22 cellular contexts compared by ENCODE assay signal in genomic region chr16:84508502-84508901, GRCh38. TPM values are rescaled to one million over a fixed set of nuclear protein-coding genes. Genes with fewer than 3 reads are reported as not detected.
DNase-seq lines count a peak whose midpoint lies in the region; ATAC-seq and TF ChIP-seq lines count a peak whose summit lies in the region.
"Had no signal": no experiment of that assay in that cellular context is flagged by ENCODE, and none has a peak within 500 bp of the region (broad histone marks: within the 10 kb centered on the region; RNA-seq: fewer than 3 reads in every experiment).

No MANE protein-coding gene starts in this region.

- peak; percentile 17 for ATAC-seq in activated CD8-positive, alpha-beta T cell treated with anti-CD3 and anti-CD28 coated beads, Interleukin-2, amount 10 ng/mL, durations not matched to agents 7 days and 5 days
- ATAC-seq in naive thymus-derived CD4-positive, alpha-beta T cell, result peak; percentile 10
- ATAC-seq in GM19328 (IDR thresholded peaks at IDR 0.05; ENCODE audit: unreplicated experiment), result no peak
- no peak for ATAC-seq in HG02870 (IDR thresholded peaks at IDR 0.05; ENCODE audit: unreplicated experiment)
- ATAC-seq: left colon had no signal

- H3K9me3 Mint-ChIP-seq in activated T-cell treated with anti-CD3 and anti-CD28 coated beads, Interleukin-2, amount 50 U/mL, for 24 hours, result no peaks in the 10 kb centered on the region
- H3K9me3 Mint-ChIP-seq in CD8-positive, alpha-beta memory T cell, result no peaks in the 10 kb centered on the region
- H3K9me3 Mint-ChIP-seq in activated CD8-positive, alpha-beta T cell treated with anti-CD3 and anti-CD28 coated beads, Interleukin-2, amount 10 ng/mL, durations not matched to agents 7 days and 5 days (ENCODE audit: insufficient read depth), result no peaks in the 10 kb centered on the region
- H3K9me3 Mint-ChIP-seq in naive thymus-derived CD4-positive, alpha-beta T cell, result peaks cover 0 to 1% (median 0%) of the 10 kb centered on the region in 11 donors
- H3K9me3 Mint-ChIP-seq: neural progenitor cell had no signal

- H3K27me3 ChIP-seq in CD8-positive, alpha-beta memory T cell (ENCODE audit: insufficient read depth, low read length, poor library complexity, severe bottlenecking), result no peaks in the 10 kb centered on the region
- H3K27me3 ChIP-seq in naive thymus-derived CD4-positive, alpha-beta T cell (ENCODE audit: control insufficient read depth in 2 of 2, insufficient read depth in 2 of 2, low read length in 2 of 2), result no peaks in the 10 kb centered on the region
- no peaks in the 10 kb centered on the region for H3K27me3 ChIP-seq in colonic mucosa
- H3K27me3 ChIP-seq: MG63, neural progenitor cell, suprapubic skin had no signal

- no peaks in the 10 kb centered on the region for H3K36me3 ChIP-seq in CD8-positive, alpha-beta memory T cell (ENCODE audit: insufficient read depth, low read length)
- H3K36me3 ChIP-seq in naive thymus-derived CD4-positive, alpha-beta T cell (ENCODE audit: control insufficient read depth in 2 of 3, insufficient read depth in 3 of 3, low read length in 3 of 3), result no peaks in the 10 kb centered on the region
- H3K36me3 ChIP-seq in colonic mucosa, result no peaks in the 10 kb centered on the region
- H3K36me3 ChIP-seq: MG63, neural progenitor cell, suprapubic skin had no signal

- no peak overlapping the region for H3K27ac ChIP-seq in CD8-positive, alpha-beta memory T cell (ENCODE audit: low read depth, low read length)
- peak overlapping the region; percentile 6 for H3K27ac ChIP-seq in naive thymus-derived CD4-positive, alpha-beta T cell (ENCODE audit: low read depth, low read length)
- no peak overlapping the region for H3K27ac ChIP-seq in colonic mucosa
- H3K27ac ChIP-seq: HL-60, neural progenitor cell, suprapubic skin had no signal

- no peak for TF ChIP-seq CTCF in colonic mucosa (IDR thresholded peaks at IDR 0.05)

- no peak overlapping the region for H3K9ac ChIP-seq in colonic mucosa (ENCODE audit: low read depth in 2 of 2, low read length in 2 of 2)
- H3K9ac ChIP-seq: neural progenitor cell had no signal

- intact Hi-C loops in naive thymus-derived CD4-positive, alpha-beta T cell (cut with micrococcal nuclease), result loop anchor here (5.0 to 10.0 kb wide), 6 partner anchors 309 to 701 kb away; partner anchors contain the start of genes TAF1C (in 2 of the 2), CRISPLD2 (in 1 of the 2), HSBP1 (in 1 of the 2) and KIAA0513 (in 1 of the 2)
- intact Hi-C loops in colonic mucosa (cut with DNase I), result no loop called here

- H3K27ac Mint-ChIP-seq in activated T-cell treated with anti-CD3 and anti-CD28 coated beads, Interleukin-2, amount 50 U/mL, for 24 hours, result peak overlapping the region; percentile 79
- peak overlapping the region in 6 of 8 donors; percentile 1 to 76 (median 29) for H3K27ac Mint-ChIP-seq in CD8-positive, alpha-beta memory T cell
- peak overlapping the region; percentile 53 for H3K27ac Mint-ChIP-seq in activated CD8-positive, alpha-beta T cell treated with anti-CD3 and anti-CD28 coated beads, Interleukin-2, amount 10 ng/mL, durations not matched to agents 7 days and 5 days
- H3K27ac Mint-ChIP-seq in naive thymus-derived CD4-positive, alpha-beta T cell, result peak overlapping the region; percentile 0 to 90 (median 74)

- POLR2A ChIA-PET in CD8-positive, alpha-beta memory T cell (lab: Charles Lee), result interaction anchor here (0.7 kb wide), 1 partner anchor 136 kb away, joined by 5 read pairs; no protein-coding TSS in a partner anchor
- POLR2A ChIA-PET in activated CD8-positive, alpha-beta T cell treated with anti-CD3 and anti-CD28 coated beads, Interleukin-2, amount 10 ng/mL, durations not matched to agents 7 days and 5 days (lab: Charles Lee), result no interaction called here
- POLR2A ChIA-PET in naive thymus-derived CD4-positive, alpha-beta T cell (lab: Charles Lee), result interaction anchor here (1.0 to 5.5 kb wide), 6 partner anchors 9 to 119 kb away, joined by 3 to 38 read pairs (median 8); partner anchors contain the start of gene COTL1

- DNase-seq in activated T-cell treated with anti-CD3 and anti-CD28 coated beads, Interleukin-2, amount 50 U/mL, for 24 hours, result peak; percentile 34
- DNase-seq in activated T-cell treated with anti-CD3 and anti-CD28 coated beads, Interleukin-2, amount 50 U/mL, for 48 hours, result no peak
- peak in 2 of 5 donors; percentile 24 to 52 for DNase-seq in CD8-positive, alpha-beta memory T cell
- DNase-seq in activated CD8-positive, alpha-beta T cell treated with anti-CD3 and anti-CD28 coated beads, Interleukin-2, amount 10 ng/mL, durations not matched to agents 7 days and 5 days, result peak; percentile 58
- peak in 7 of 9 donors; percentile 46 to 61 (median 53) for DNase-seq in naive thymus-derived CD4-positive, alpha-beta T cell
- no peak for DNase-seq in colonic mucosa
- DNase-seq: activated CD4-positive, CD25-positive, alpha-beta regulatory T cell; DMS79 treated with DMSO at 0.1 percent for 48 hours; effector memory CD4-positive, alpha-beta T cell; IMR-90; MG63; NCI-H146; NCI-H2171 treated with DMSO at 0.1 percent for 48 hours; NCI-H69; SHP77 treated with DMSO at 0.1 percent for 48 hours; stimulated activated CD4-positive, alpha-beta T cell treated with anti-CD3 and anti-CD28 coated beads, Interleukin-4, amount 100 ng/mL, for 4 hours had no signal

- peaks cover 79% of the 10 kb centered on the region for H3K4me1 ChIP-seq in CD8-positive, alpha-beta memory T cell (ENCODE audit: insufficient read depth, low read length)
- peaks cover 41 to 75% of the 10 kb centered on the region in 2 donors for H3K4me1 ChIP-seq in naive thymus-derived CD4-positive, alpha-beta T cell (ENCODE audit: control insufficient read depth in 2 of 2, insufficient read depth in 2 of 2, low read length in 2 of 2)
- no peaks in the 10 kb centered on the region for H3K4me1 ChIP-seq in colonic mucosa

- no peaks in the 10 kb centered on the region for H3K27me3 Mint-ChIP-seq in activated T-cell treated with anti-CD3 and anti-CD28 coated beads, Interleukin-2, amount 50 U/mL, for 24 hours
- H3K27me3 Mint-ChIP-seq in CD8-positive, alpha-beta memory T cell, result peaks cover 0 to 4% of the 10 kb centered on the region in 2 donors
- no peaks in the 10 kb centered on the region for H3K27me3 Mint-ChIP-seq in activated CD8-positive, alpha-beta T cell treated with anti-CD3 and anti-CD28 coated beads, Interleukin-2, amount 10 ng/mL, durations not matched to agents 7 days and 5 days (ENCODE audit: low read depth)
- H3K27me3 Mint-ChIP-seq in naive thymus-derived CD4-positive, alpha-beta T cell, result no peaks in the 10 kb centered on the region

- peaks cover 2% of the 10 kb centered on the region for H3K36me3 Mint-ChIP-seq in activated T-cell treated with anti-CD3 and anti-CD28 coated beads, Interleukin-2, amount 50 U/mL, for 24 hours (ENCODE audit: low read depth)
- H3K36me3 Mint-ChIP-seq in CD8-positive, alpha-beta memory T cell, result peaks cover 0 to 2% (median 2%) of the 10 kb centered on the region in 3 donors
- H3K36me3 Mint-ChIP-seq in activated CD8-positive, alpha-beta T cell treated with anti-CD3 and anti-CD28 coated beads, Interleukin-2, amount 10 ng/mL, durations not matched to agents 7 days and 5 days (ENCODE audit: low read depth), result peaks cover 42% of the 10 kb centered on the region
- H3K36me3 Mint-ChIP-seq in naive thymus-derived CD4-positive, alpha-beta T cell, result peaks cover 0 to 13% (median 0%) of the 10 kb centered on the region in 5 donors
- H3K36me3 Mint-ChIP-seq: neural progenitor cell had no signal

- H3K4me3 ChIP-seq in CD8-positive, alpha-beta memory T cell (ENCODE audit: low read length), result no peak overlapping the region
- no peak overlapping the region for H3K4me3 ChIP-seq in naive thymus-derived CD4-positive, alpha-beta T cell (ENCODE audit: low read length)
- H3K4me3 ChIP-seq in colonic mucosa, result no peak overlapping the region
- H3K4me3 ChIP-seq: MG63, neural progenitor cell, suprapubic skin had no signal

- peak overlapping the region; percentile 20 for H3K4me3 Mint-ChIP-seq in activated T-cell treated with anti-CD3 and anti-CD28 coated beads, Interleukin-2, amount 50 U/mL, for 24 hours
- H3K4me3 Mint-ChIP-seq in CD8-positive, alpha-beta memory T cell, result peak overlapping the region in 6 of 7 donors; percentile 12 to 68 (median 28)
- peak overlapping the region; percentile 24 for H3K4me3 Mint-ChIP-seq in activated CD8-positive, alpha-beta T cell treated with anti-CD3 and anti-CD28 coated beads, Interleukin-2, amount 10 ng/mL, durations not matched to agents 7 days and 5 days
- H3K4me3 Mint-ChIP-seq in naive thymus-derived CD4-positive, alpha-beta T cell, result peak overlapping the region; percentile 27 to 72 (median 64)
- H3K4me3 Mint-ChIP-seq: neural progenitor cell had no signal

- CTCF ChIA-PET in CD8-positive, alpha-beta memory T cell (lab: Charles Lee), result interaction anchor here (0.9 to 6.7 kb wide), 9 partner anchors 11 to 218 kb away, joined by 3 to 69 read pairs (median 4); partner anchors contain the start of gene KLHL36
- CTCF ChIA-PET in activated CD8-positive, alpha-beta T cell treated with anti-CD3 and anti-CD28 coated beads, Interleukin-2, amount 10 ng/mL, durations not matched to agents 7 days and 5 days (lab: Charles Lee), result interaction anchor here (0.7 to 12.3 kb wide), 8 partner anchors 11 to 228 kb away, joined by 3 to 172 read pairs (median 14); partner anchors contain the start of gene KLHL36
- CTCF ChIA-PET in naive thymus-derived CD4-positive, alpha-beta T cell (lab: Charles Lee), result interaction anchor here (0.6 to 11.4 kb wide), 10 partner anchors 41 to 231 kb away, joined by 3 to 129 read pairs (median 4); no protein-coding TSS in a partner anchor

- no peaks in the 10 kb centered on the region for H3K9me3 ChIP-seq in CD8-positive, alpha-beta memory T cell (ENCODE audit: low read length)
- H3K9me3 ChIP-seq in naive thymus-derived CD4-positive, alpha-beta T cell (ENCODE audit: control insufficient read depth in 2 of 3, low read length in 3 of 3), result no peaks in the 10 kb centered on the region
- no peaks in the 10 kb centered on the region for H3K9me3 ChIP-seq in colonic mucosa
- H3K9me3 ChIP-seq: MG63, suprapubic skin had no signal

- H3K4me1 Mint-ChIP-seq in activated T-cell treated with anti-CD3 and anti-CD28 coated beads, Interleukin-2, amount 50 U/mL, for 24 hours (ENCODE audit: low read depth), result peaks cover 69% of the 10 kb centered on the region
- peaks cover 51 to 73% (median 58%) of the 10 kb centered on the region in 3 donors for H3K4me1 Mint-ChIP-seq in CD8-positive, alpha-beta memory T cell
- peaks cover 88% of the 10 kb centered on the region for H3K4me1 Mint-ChIP-seq in activated CD8-positive, alpha-beta T cell treated with anti-CD3 and anti-CD28 coated beads, Interleukin-2, amount 10 ng/mL, durations not matched to agents 7 days and 5 days (ENCODE audit: low read depth)
- H3K4me1 Mint-ChIP-seq in naive thymus-derived CD4-positive, alpha-beta T cell, result peaks cover 43 to 80% (median 74%) of the 10 kb centered on the region in 7 donors

RNA-seq across cellular contexts. Expression of gene MEAK7, which starts 4.0 kb away (rescaled TPM):
- 1 to 10 TPM; 6.7 to 7.7 TPM for total RNA-seq in CD8-positive, alpha-beta memory T cell
- 7.8 TPM for polyA plus RNA-seq in CD8-positive, alpha-beta memory T cell
- total RNA-seq in activated CD8-positive, alpha-beta T cell treated with anti-CD3 and anti-CD28 coated beads, Interleukin-2, amount 10 ng/mL, durations not matched to agents 7 days and 5 days, result 10 to 100 TPM; 62.3 to 72.4 TPM
- total RNA-seq in naive thymus-derived CD4-positive, alpha-beta T cell, result 10 to 100 TPM in 2 of 5 experiments, 1 to 10 TPM in 3; 6.3 to 56.1 (median 9.3) TPM
- 1 to 10 TPM; 4.0 to 9.3 TPM for polyA plus RNA-seq in naive thymus-derived CD4-positive, alpha-beta T cell
- 10 to 100 TPM; 17.0 to 23.4 TPM for total RNA-seq in colonic mucosa

Comparison
In these comparisons a context has a peak if more than half of its experiments do, and no peak if none do; other contexts are left out.
1. DNase-seq: peak in activated T-cell treated with anti-CD3 and anti-CD28 coated beads, Interleukin-2, amount 50 U/mL, for 24 hours (single experiment), activated CD8-positive, alpha-beta T cell treated with anti-CD3 and anti-CD28 coated beads, Interleukin-2, amount 10 ng/mL, durations not matched to agents 7 days and 5 days (single experiment) and naive thymus-derived CD4-positive, alpha-beta T cell (7 of 9); none in activated T-cell treated with anti-CD3 and anti-CD28 coated beads, Interleukin-2, amount 50 U/mL, for 48 hours (0 of 2) and colonic mucosa (single experiment).
2. H3K27ac Mint-ChIP-seq: peak in every context shown above with its lines; median percentile 79 in activated T-cell treated with anti-CD3 and anti-CD28 coated beads, Interleukin-2, amount 50 U/mL, for 24 hours; 74 in naive thymus-derived CD4-positive, alpha-beta T cell; 53 in activated CD8-positive, alpha-beta T cell treated with anti-CD3 and anti-CD28 coated beads, Interleukin-2, amount 10 ng/mL, durations not matched to agents 7 days and 5 days; 29 in CD8-positive, alpha-beta memory T cell.
3. ATAC-seq: peak in activated CD8-positive, alpha-beta T cell treated with anti-CD3 and anti-CD28 coated beads, Interleukin-2, amount 10 ng/mL, durations not matched to agents 7 days and 5 days (single experiment) and naive thymus-derived CD4-positive, alpha-beta T cell (single experiment); none in GM19328 (single experiment) and HG02870 (single experiment).
4. Peak in every context shown above with its lines, with median percentiles within 50 percentile points of each other: H3K4me3 Mint-ChIP-seq.